ENCODE assay signal across 1 cellular context in genomic region chr12:96233941-96234461, GRCh38.
TF ChIP-seq lines count a peak whose summit lies in the region.

No MANE protein-coding gene starts in this region.

TF ChIP-seq in GM23338, 12 proteins besides CTCF, POLR2A, EP300 and RAD21 (continued from another document):
- no peak for TF ChIP-seq ZNF462 (CRISPR knock-in tag; IDR thresholded peaks at IDR 0.05)
